ENCODE assay signal across 8 cellular contexts in genomic region chr11:62560566-62561103, GRCh38. TPM values are rescaled to one million over a fixed set of nuclear protein-coding genes. Genes with fewer than 3 reads are reported as not detected.
DNase-seq lines count a peak whose midpoint lies in the region; FAIRE-seq and TF ChIP-seq lines count a peak whose summit lies in the region.

No MANE protein-coding gene starts in this region.

- H3K56ac ChIP-seq in H9 (ENCODE audit: insufficient read length, low read depth, low read length): no peak overlapping the region

- no peak overlapping the region for H3K4me3 ChIP-seq in Peyer's patch

- H3K9me3 ChIP-seq in H9 (ENCODE audit: control insufficient read depth, low read depth, low read length) (no peaks in the 10 kb centered on the region), Peyer's patch (no peaks in the 10 kb centered on the region)

- no peak overlapping the region for H4K91ac ChIP-seq in H9 (ENCODE audit: insufficient read length, low read depth, low read length)

- peaks cover 0 to 46% (median 0%) of the 10 kb centered on the region in 3 donors for H3K36me3 ChIP-seq in Peyer's patch

- H2BK20ac ChIP-seq in H9 (ENCODE audit: low read depth, low read length, poor library complexity, severe bottlenecking): no peak overlapping the region

- peak overlapping the region; percentile 34 to 61; a peak in 4 of 5 replicates for H3K4me3 Mint-ChIP-seq in H9
- H3K4me3 Mint-ChIP-seq in osteocyte (ENCODE audit: unreplicated experiment): no peak overlapping the region

- H3K36me3 Mint-ChIP-seq in H9 (ENCODE audit: insufficient read depth in 1 of 3, low read depth in 3 of 3) (peaks cover 46 to 92% (median 62%) of the 10 kb centered on the region in 3 experiments), osteocyte (ENCODE audit: unreplicated experiment) (peaks cover 26% of the 10 kb centered on the region)

- H3K9ac ChIP-seq in H9 (ENCODE audit: extremely low read depth, insufficient read length, low read length): no peak overlapping the region

- no peak overlapping the region for H3T11ph ChIP-seq in H9 (ENCODE audit: low read length)

- H3K27me3 Mint-ChIP-seq in H9 (ENCODE audit: low read depth): no peaks in the 10 kb centered on the region; the same call in 1 of the 2 replicates
- no peaks in the 10 kb centered on the region for H3K27me3 Mint-ChIP-seq in osteocyte (ENCODE audit: unreplicated experiment)

- no peak overlapping the region for H3K14ac ChIP-seq in H9 (ENCODE audit: insufficient read depth, low read length)

- H2BK12ac ChIP-seq in H9 (ENCODE audit: insufficient read length, low read depth, low read length): no peak overlapping the region

- no CpG with 5 or more reads among the region's 2 CpGs for WGBS in H9 (ENCODE audit: extremely low coverage, insufficient read length, low lambda C conversion rate)

- H4K8ac ChIP-seq in H9 (replicated peaks; ENCODE audit: insufficient read length, low read depth, low read length): no peak overlapping the region

- H4K5ac ChIP-seq in H9 (ENCODE audit: insufficient read length, low read depth, low read length): no peak overlapping the region

- peak in 1 of 2 donors; percentile 8 for TF ChIP-seq POLR2A in Peyer's patch (IDR thresholded peaks at IDR 0.05)

- no peak overlapping the region for H3K27ac ChIP-seq in H9 (ENCODE audit: insufficient read length, low read depth, low read length)
- peak overlapping the region; percentile 25 to 80 (median 72) for H3K27ac ChIP-seq in Peyer's patch

- H3K4me1 Mint-ChIP-seq in H9 (peaks cover 56 to 60% of the 10 kb centered on the region in 2 experiments), osteocyte (ENCODE audit: unreplicated experiment) (peaks cover 47% of the 10 kb centered on the region)

- H3K9me3 Mint-ChIP-seq in H9 (no peaks in the 10 kb centered on the region; a peak in 1 of 5 replicates), osteocyte (ENCODE audit: unreplicated experiment) (no peaks in the 10 kb centered on the region)

- peak; percentile 91 for DNase-seq in AG20443 (ENCODE audit: low spot score)
- peak; percentile 95 for DNase-seq in H9
- DNase-seq in Peyer's patch: peak; percentile 76 to 96 (median 84)
- peak; percentile 69 for DNase-seq in activated effector memory CD4-positive, alpha-beta T cell treated with Interleukin-2 at 50 U/mL for 16 hours
- DNase-seq in foreskin melanocyte: peak; percentile 74
- peak; percentile 95 for DNase-seq in osteocyte (ENCODE audit: extremely low spot score, unreplicated experiment)
- DNase-seq in urothelium cell line (ENCODE audit: low spot score): peak; percentile 85
- no peak for DNase-seq in COR-L47 (lab: John Stamatoyannopoulos, UW)

- H3K27ac Mint-ChIP-seq in H9 (peak overlapping the region; percentile 87 to 97 (median 87)), osteocyte (ENCODE audit: unreplicated experiment) (peak overlapping the region; percentile 73)

- TF ChIP-seq CTCF in H9 (conservative IDR thresholded peaks at IDR 0.05) (peak; percentile 92; the same call in 2 of the 3 replicates), Peyer's patch (IDR thresholded peaks at IDR 0.05) (peak; percentile 44 to 96 (median 88)), osteocyte (IDR thresholded peaks at IDR 0.05) (peak; percentile 88)

- no peak for FAIRE-seq in urothelium cell line (lab: Jason Lieb, UNC)

- no peak overlapping the region for H2BK15ac ChIP-seq in H9 (ENCODE audit: low read depth, low read length)

- H2BK5ac ChIP-seq in H9 (ENCODE audit: insufficient read length, low read length): no peak overlapping the region

- H3K79me2 ChIP-seq in H9 (ENCODE audit: insufficient read depth, low read length): 0 out of 2 replicates have a peak, but pooled peaks cover under 1% of the 10 kb centered on the region

- H3K27me3 ChIP-seq in H9 (ENCODE audit: insufficient read depth, low read length) (no peaks in the 10 kb centered on the region), Peyer's patch (no peaks in the 10 kb centered on the region)

- no peak overlapping the region for H3K4me2 ChIP-seq in H9 (ENCODE audit: insufficient read depth, insufficient read length, low read length)

- no peaks in the 10 kb centered on the region for H3K79me1 ChIP-seq in H9 (ENCODE audit: insufficient read depth, low read depth, low read length, poor library complexity, severe bottlenecking)

- no peak overlapping the region for H2BK120ac ChIP-seq in H9 (ENCODE audit: low read depth, low read length, poor library complexity, severe bottlenecking)

- H3K23ac ChIP-seq in H9 (ENCODE audit: insufficient read length, low read depth, low read length): no peak overlapping the region

- H3K23me2 ChIP-seq in H9 (ENCODE audit: insufficient read length, low read depth, low read length, poor library complexity, severe bottlenecking): no peaks in the 10 kb centered on the region

- H3K18ac ChIP-seq in H9 (ENCODE audit: insufficient read length, low read depth, low read length): no peak overlapping the region

- H3K4me1 ChIP-seq in H9 (ENCODE audit: insufficient read depth, low read length) (peaks cover 11% of the 10 kb centered on the region; the same call in 1 of the 2 replicates), Peyer's patch (peaks cover 17 to 53% (median 27%) of the 10 kb centered on the region in 4 donors)

- H2AFZ ChIP-seq in H9 (ENCODE audit: low read length): no peak overlapping the region

- H4K20me1 ChIP-seq in H9 (ENCODE audit: control insufficient read depth, insufficient read depth, insufficient read length): peaks cover 2% of the 10 kb centered on the region

- no peak overlapping the region for H3K4ac ChIP-seq in H9 (ENCODE audit: low read depth, low read length)

- H2AK5ac ChIP-seq in H9 (ENCODE audit: insufficient read length, low read length): no peak overlapping the region

RNA-seq across cellular contexts. Expression of gene EEF1G, which starts 13.1 kb away (rescaled TPM):
- 1,790 and 1,800 TPM in 2 replicates for total RNA-seq in H9 (2021)
- total RNA-seq in Peyer's patch: 1,000 to 10,000 TPM in 1 of 4 donors, 100 to 1,000 TPM in 3; 781 to 1,253 (median 958) TPM
- total RNA-seq in osteocyte: 1,404 TPM in 2 replicates

RNA-seq across cellular contexts. Expression of gene AHNAK, which starts 14.0 kb away (rescaled TPM):
- total RNA-seq in H9 (2021) (13.9 and 15.2 TPM in 2 replicates), Peyer's patch (1,000 to 10,000 TPM in 1 of 4 donors, 100 to 1,000 TPM in 3; 571 to 1,016 (median 697) TPM), osteocyte (462 and 503 TPM in 2 replicates)

RNA-seq across cellular contexts. Expression of gene TUT1, which starts 30.7 kb away (rescaled TPM):
- total RNA-seq in H9 (2021) (20.7 and 24.9 TPM in 2 replicates), Peyer's patch (10 to 100 TPM in 3 of 4 donors, 1 to 10 TPM in 1; 5.0 to 29.4 (median 17.5) TPM), osteocyte (12.7 and 15.6 TPM in 2 replicates)

RNA-seq across cellular contexts. Expression of gene MTA2, which starts 41.0 kb away (rescaled TPM):
- 143 and 149 TPM in 2 replicates for total RNA-seq in H9 (2021)
- 10 to 100 TPM; 47.9 to 74.7 (median 58.9) TPM for total RNA-seq in Peyer's patch
- 91.6 and 107 TPM in 2 replicates for total RNA-seq in osteocyte

RNA-seq across cellular contexts. Expression of gene EML3, which starts 51.9 kb away (rescaled TPM):
- total RNA-seq in H9 (2021): 35.3 and 40.6 TPM in 2 replicates
- total RNA-seq in Peyer's patch: 100 to 1,000 TPM in 1 of 4 donors, 10 to 100 TPM in 3; 41.3 to 128 (median 59.8) TPM
- 78.8 and 80.9 TPM in 2 replicates for total RNA-seq in osteocyte

Comparison
In these comparisons a context has a peak if more than half of its experiments do, and no peak if none do; other contexts are left out.
1. RNA of gene AHNAK, which starts 14.0 kb away (total RNA-seq): 571 to 1,016 TPM in Peyer's patch and 462 to 503 TPM in osteocyte; 13.9 to 15.2 TPM in H9; every median in the first group is over 10 times any median in the second.
2. Peak in every context shown above with its lines, with median percentiles within 50 percentile points of each other: CTCF ChIP-seq.